ENCODE assay signal across 8 cellular contexts in the genomic region with DNA sequence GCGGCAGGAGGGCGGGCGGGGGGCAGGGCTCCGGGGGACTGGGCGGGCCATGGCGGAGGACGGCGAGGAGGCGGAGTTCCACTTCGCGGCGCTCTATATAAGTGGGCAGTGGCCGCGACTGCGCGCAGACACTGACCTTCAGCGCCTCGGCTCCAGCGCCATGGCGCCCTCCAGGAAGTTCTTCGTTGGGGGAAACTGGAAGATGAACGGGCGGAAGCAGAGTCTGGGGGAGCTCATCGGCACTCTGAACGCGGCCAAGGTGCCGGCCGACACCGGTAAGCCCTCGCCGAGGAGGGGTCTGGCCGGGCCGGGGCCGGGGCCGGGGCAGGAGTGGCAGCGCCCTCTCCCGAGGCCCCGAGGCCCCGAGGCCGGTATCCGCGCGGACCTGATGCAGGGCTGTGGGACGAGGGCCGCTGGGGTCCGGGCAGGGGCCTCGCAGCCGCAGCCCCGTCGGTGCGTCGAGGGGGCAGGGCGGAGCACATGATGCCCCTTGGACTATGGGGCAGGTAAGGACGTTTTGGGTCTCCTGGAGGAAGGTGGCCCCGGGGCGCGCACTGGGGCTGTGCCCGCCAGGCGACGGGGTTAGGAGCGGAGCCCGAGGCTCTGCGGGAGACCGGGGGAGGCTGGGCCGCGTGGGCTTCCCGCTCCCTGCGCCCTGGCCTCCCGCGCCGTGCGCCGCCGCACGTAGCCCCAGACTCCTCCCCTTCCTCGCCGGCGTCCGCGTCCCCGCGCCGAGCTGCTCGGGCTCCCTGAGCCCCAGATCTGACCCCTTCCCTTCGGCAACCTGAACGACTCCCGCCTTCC. TPM values are rescaled to one million over a fixed set of nuclear protein-coding genes. Genes with fewer than 3 reads are reported as not detected.
A peak's percentile ranks its signal among the peaks of the same experiment; 100 is the strongest.
DNase-seq lines count a peak whose midpoint lies in the region; ATAC-seq and TF ChIP-seq lines count a peak whose summit lies in the region.

TPI1 (plus strand) TSS at position 125 of the 804 bp plus-strand sequence; CDS start at position 161, 36 bp downstream.

- peak within 1 kb of the TSS; percentile 94 to 100 (median 99) for H3K4me2 ChIP-seq in BLaER1 treated with 17β-estradiol and CSF1 and Interleukin-3, amounts not matched to agents 10 nM and 100 nM

- H3K36me3 ChIP-seq in BLaER1 treated with 17β-estradiol and CSF1 and Interleukin-3, amounts not matched to agents 10 nM and 100 nM: peaks cover 59 to 79% (median 68%) of the 10 kb centered on the region in 11 experiments

- H3K9me3 ChIP-seq in BLaER1 treated with 17β-estradiol and CSF1 and Interleukin-3, amounts not matched to agents 10 nM and 100 nM (replicated peaks in 1 of 11): no peaks in the 10 kb centered on the region
- H3K9me3 ChIP-seq in mononuclear cell (ENCODE audit: low read depth, low read length): no peaks in the 10 kb centered on the region

- no peaks in the 10 kb centered on the region for H3K27me3 ChIP-seq in BLaER1 treated with 17β-estradiol and CSF1 and Interleukin-3, amounts not matched to agents 10 nM and 100 nM
- no peaks in the 10 kb centered on the region for H3K27me3 ChIP-seq in mononuclear cell (ENCODE audit: insufficient read depth, low read length)

- peak; percentile 27 for DNase-seq in NOMO-1 treated with dmso at 0.1 percent for 144 hours (lab: John Stamatoyannopoulos, UW; ENCODE audit: unreplicated experiment)
- DNase-seq in activated T-cell treated with anti-CD3 and anti-CD28 coated beads for 4 hours: peak; percentile 64
- DNase-seq in epithelial cell of esophagus (ENCODE audit: low read depth): peak; percentile 81
- DNase-seq in stimulated activated CD8-positive, alpha-beta memory T cell treated with anti-CD3 and anti-CD28 coated beads, Interleukin-2, amount 100 ng/mL, for 48 hours (ENCODE audit: low read depth in 2 of 2): peak; percentile 71 to 74

- no peak for TF ChIP-seq CTCF in epithelial cell of esophagus (IDR thresholded peaks at IDR 0.05; ENCODE audit: insufficient read depth, low read depth, low read length, missing control alignments)

- H3K9ac ChIP-seq in BLaER1 treated with 17β-estradiol and CSF1 and Interleukin-3, amounts not matched to agents 10 nM and 100 nM: peak within 1 kb of the TSS; percentile 90 to 100 (median 99)

- peak within 1 kb of the TSS; percentile 91 to 100 (median 97) for H3K27ac ChIP-seq in BLaER1 treated with 17β-estradiol and CSF1 and Interleukin-3, amounts not matched to agents 10 nM and 100 nM

- H3K4me3 ChIP-seq in BLaER1 treated with 17β-estradiol and CSF1 and Interleukin-3, amounts not matched to agents 10 nM and 100 nM: peak within 1 kb of the TSS; percentile 82 to 100 (median 99)
- H3K4me3 ChIP-seq in epithelial cell of esophagus (ENCODE audit: low read length) (peak within 1 kb of the TSS; percentile 88), mononuclear cell (ENCODE audit: low read length) (peak within 1 kb of the TSS; percentile 78)

- peaks cover 50 to 59% (median 54%) of the 10 kb centered on the region in 10 experiments for H3K4me1 ChIP-seq in BLaER1 treated with 17β-estradiol and CSF1 and Interleukin-3, amounts not matched to agents 10 nM and 100 nM
- peaks cover 48% of the 10 kb centered on the region for H3K4me1 ChIP-seq in mononuclear cell (ENCODE audit: insufficient read depth, low read length)

- peaks cover 43 to 67% (median 56%) of the 10 kb centered on the region in 11 experiments for H4K20me1 ChIP-seq in BLaER1 treated with 17β-estradiol and CSF1 and Interleukin-3, amounts not matched to agents 10 nM and 100 nM

- ATAC-seq in GM19324 (IDR thresholded peaks at IDR 0.05; ENCODE audit: low FRiP score, unreplicated experiment) (peak; percentile 57), HG03520 (IDR thresholded peaks at IDR 0.05; ENCODE audit: unreplicated experiment) (peak; percentile 54)

RNA-seq across cellular contexts. Expression of gene TPI1, which starts in this region (rescaled TPM):
- 202 TPM for total RNA-seq in mononuclear cell

Comparison
In these comparisons a context has a peak if more than half of its experiments do, and no peak if none do; other contexts are left out.
1. Peak in every context shown above with its lines: DNase-seq, ATAC-seq, H3K4me3 ChIP-seq and H3K27ac ChIP-seq.
2. DNase-seq: peak in every context shown above with its lines; median percentile 81 in epithelial cell of esophagus; 72 in stimulated activated CD8-positive, alpha-beta memory T cell treated with anti-CD3 and anti-CD28 coated beads, Interleukin-2, amount 100 ng/mL, for 48 hours; 64 in activated T-cell treated with anti-CD3 and anti-CD28 coated beads for 4 hours; 27 in NOMO-1 treated with dmso at 0.1 percent for 144 hours.